In genomic region chr1:145281728-145282663, GRCh38 we compare ENCODE assay signal across 10 cellular contexts. TPM values are rescaled to one million over a fixed set of nuclear protein-coding genes. Genes with fewer than 3 reads are reported as not detected.
DNase-seq lines count a peak whose midpoint lies in the region; ATAC-seq, FAIRE-seq and TF ChIP-seq lines count a peak whose summit lies in the region.
"Not testable (repeated sequence)": the region's sequence is repeated elsewhere in the genome, so short reads cannot be mapped to it uniquely, and the experiment has no call there.
"Had no signal": no experiment of that assay in that cellular context is flagged by ENCODE, and none has a peak within 500 bp of the region (broad histone marks: within the 10 kb centered on the region; RNA-seq: fewer than 3 reads in every experiment).

No MANE protein-coding gene starts in this region.

- CTCF ChIA-PET in activated CD4-positive, alpha-beta memory T cell treated with anti-CD3 and anti-CD28 coated beads, Interleukin-2, amount 10 ng/mL, durations not matched to agents 7 days and 5 days (lab: Charles Lee), result interaction anchor here (0.7 kb wide), 1 partner anchor 542 kb away, joined by 3 read pairs; the partner anchor contains the start of genes POLR3C and RNF115

- not testable (repeated sequence) for TF ChIP-seq EP300 in ovary (IDR thresholded peaks at IDR 0.05); tibial nerve (IDR thresholded peaks at IDR 0.05)

- H3K4me1 ChIP-seq in hepatocyte (ENCODE audit: insufficient read depth); ovary (ENCODE audit: insufficient read depth); tibial nerve: not testable (repeated sequence)

- H3K79me2 ChIP-seq in hepatocyte, result not testable (repeated sequence)

- TF ChIP-seq CTCF in bronchial epithelial cell (IDR thresholded peaks at IDR 0.05; ENCODE audit: insufficient read depth, low read length, severe bottlenecking); hepatocyte (IDR thresholded peaks at IDR 0.05; ENCODE audit: poor library complexity); ovary (IDR thresholded peaks at IDR 0.05); tibial nerve (IDR thresholded peaks at IDR 0.05): not testable (repeated sequence)

- not testable (repeated sequence) for H3K27me3 Mint-ChIP-seq in activated CD4-positive, alpha-beta memory T cell treated with anti-CD3 and anti-CD28 coated beads, Interleukin-2, amount 10 ng/mL, durations not matched to agents 7 days and 5 days

- H3K9me3 ChIP-seq in hepatocyte (ENCODE audit: low read depth); ovary; tibial nerve: not testable (repeated sequence)

- H4K20me1 ChIP-seq in hepatocyte (ENCODE audit: insufficient read depth, poor library complexity, severe bottlenecking), result not testable (repeated sequence)

- peaks cover 12% of the 10 kb centered on the region for H3K4me1 Mint-ChIP-seq in activated CD4-positive, alpha-beta memory T cell treated with anti-CD3 and anti-CD28 coated beads, Interleukin-2, amount 10 ng/mL, durations not matched to agents 7 days and 5 days

- H3K4me3 Mint-ChIP-seq in activated CD4-positive, alpha-beta memory T cell treated with anti-CD3 and anti-CD28 coated beads, Interleukin-2, amount 10 ng/mL, durations not matched to agents 7 days and 5 days, result peak overlapping the region; percentile 91

- peak; percentile 3 for DNase-seq in NCI-H69 (lab: John Stamatoyannopoulos, UW)
- DNase-seq in activated CD4-positive, alpha-beta memory T cell treated with anti-CD3 and anti-CD28 coated beads, Interleukin-2, amount 10 ng/mL, durations not matched to agents 7 days and 5 days, result peak; percentile 56
- not testable (repeated sequence) for DNase-seq in bronchial epithelial cell (ENCODE audit: low read depth); hepatocyte (ENCODE audit: low spot score); ovary; tibial nerve (ENCODE audit: low spot score in 2 of 2)

- H3K27ac Mint-ChIP-seq in activated CD4-positive, alpha-beta memory T cell treated with anti-CD3 and anti-CD28 coated beads, Interleukin-2, amount 10 ng/mL, durations not matched to agents 7 days and 5 days, result peak overlapping the region; percentile 96

- peak; percentile 26 for ATAC-seq in GM18511 (IDR thresholded peaks at IDR 0.05; ENCODE audit: unreplicated experiment)
- ATAC-seq in HG02763 (IDR thresholded peaks at IDR 0.05; ENCODE audit: unreplicated experiment), result peak; percentile 24

- not testable (repeated sequence) for FAIRE-seq in bronchial epithelial cell (lab: Jason Lieb, UNC)

- intact Hi-C loops in ovary (cut with DNase I), result not testable (repeated sequence)

- H3K27ac ChIP-seq in hepatocyte, result peak overlapping the region; percentile 88
- not testable (repeated sequence) for H3K27ac ChIP-seq in ovary
- H3K27ac ChIP-seq in tibial nerve, result peak overlapping the region in 1 of 4 donors; percentile 80

- H3K4me2 ChIP-seq in hepatocyte, result peak overlapping the region; percentile 67

- not testable (repeated sequence) for H2AFZ ChIP-seq in hepatocyte

- H3K9me3 Mint-ChIP-seq in activated CD4-positive, alpha-beta memory T cell treated with anti-CD3 and anti-CD28 coated beads, Interleukin-2, amount 10 ng/mL, durations not matched to agents 7 days and 5 days, result not testable (repeated sequence)

- H3K9me2 ChIP-seq in hepatocyte (replicated peaks; ENCODE audit: insufficient read depth), result not testable (repeated sequence)

- not testable (repeated sequence) for TF ChIP-seq POLR2A in ovary (IDR thresholded peaks at IDR 0.05); tibial nerve (IDR thresholded peaks at IDR 0.05)

- H3K4me3 ChIP-seq in bronchial epithelial cell (ENCODE audit: low read depth, low read length) (peak overlapping the region; percentile 23), ovary (peak overlapping the region; percentile 47), tibial nerve (peak overlapping the region; percentile 28 to 57 (median 40))
- H3K4me3 ChIP-seq in hepatocyte, result not testable (repeated sequence)

- 19% methylated on average over 20 of the region's 33 CpGs for WGBS in hepatocyte (ENCODE audit: low lambda C conversion rate, missing lambda C conversion rate)
- 26 to 45% (median 36%) methylated on average over 17 to 26 of the region's 33 CpGs for WGBS in ovary, 3 donors
- 17 to 28% methylated on average over 12 to 21 of the region's 33 CpGs for WGBS in tibial nerve, 2 donors

- not testable (repeated sequence) for H3K36me3 Mint-ChIP-seq in activated CD4-positive, alpha-beta memory T cell treated with anti-CD3 and anti-CD28 coated beads, Interleukin-2, amount 10 ng/mL, durations not matched to agents 7 days and 5 days (ENCODE audit: low read depth)

- H3K36me3 ChIP-seq in bronchial epithelial cell (ENCODE audit: control insufficient read depth, insufficient read depth, low read length); hepatocyte (replicated peaks; ENCODE audit: insufficient read depth, low read depth); ovary; tibial nerve: not testable (repeated sequence)

- not testable (repeated sequence) for H3K27me3 ChIP-seq in bronchial epithelial cell (ENCODE audit: control insufficient read depth, insufficient read depth, low read length); hepatocyte; ovary; tibial nerve

- POLR2A ChIA-PET in activated CD4-positive, alpha-beta memory T cell treated with anti-CD3 and anti-CD28 coated beads, Interleukin-2, amount 10 ng/mL, durations not matched to agents 7 days and 5 days (lab: Charles Lee), result interaction anchor here (1.2 to 1.4 kb wide), 7 partner anchors 183 to 1802 kb away, joined by 3 to 33 read pairs (median 7); partner anchors contain the start of genes NUDT17 and RBM8A

RNA-seq across cellular contexts. Expression of gene PPIAL4D, which starts 40.0 kb away (rescaled TPM):
- not detected for total RNA-seq in activated CD4-positive, alpha-beta memory T cell treated with anti-CD3 and anti-CD28 coated beads, Interleukin-2, amount 10 ng/mL, durations not matched to agents 7 days and 5 days
- total RNA-seq in bronchial epithelial cell (not detected in 2 replicates), hepatocyte (not detected in 2 replicates), ovary (not detected), tibial nerve (not detected)
- polyA plus RNA-seq in hepatocyte (not detected in 2 replicates), ovary (not detected)
- total RNA-seq: psoas muscle, subcutaneous adipose tissue had no signal
- polyA plus RNA-seq: psoas muscle had no signal
